In genomic region chr15:39843561-39843960, GRCh38 we compare ENCODE assay signal across 2 cellular contexts.
TF ChIP-seq lines count a peak whose summit lies in the region.

No MANE protein-coding gene starts in this region.

TF ChIP-seq in HepG2, 621 proteins besides CTCF, POLR2A, EP300 and RAD21 (continued from another document):
- peak; percentile 89 for TF ChIP-seq MAFF (IDR thresholded peaks at IDR 0.05; ENCODE audit: low read depth, low read length)
- TF ChIP-seq MAFK (conservative IDR thresholded peaks at IDR 0.05 in 1 of 2, IDR thresholded peaks at IDR 0.05 in 1 of 2; ENCODE audit: low read length in 2 of 2), result peak; percentile 90 to 93

TF ChIP-seq in IMR-90, 13 proteins besides CTCF, POLR2A, EP300 and RAD21 (continued from another document):
- TF ChIP-seq SMC3 (IDR thresholded peaks at IDR 0.05; ENCODE audit: low read depth, low read length) (no peak), CEBPB (IDR thresholded peaks at IDR 0.05; ENCODE audit: low read depth, low read length) (no peak), MAZ (IDR thresholded peaks at IDR 0.05; ENCODE audit: borderline replicate concordance, low read depth, low read length) (no peak), MXI1 (IDR thresholded peaks at IDR 0.05; ENCODE audit: borderline replicate concordance, low read depth, low read length) (no peak), FOS (IDR thresholded peaks at IDR 0.05; ENCODE audit: low read depth, low read length) (no peak)
TF ChIP-seq in IMR-90: peak in this region for 1.
